28 cellular contexts compared by ENCODE assay signal in the genomic region with DNA sequence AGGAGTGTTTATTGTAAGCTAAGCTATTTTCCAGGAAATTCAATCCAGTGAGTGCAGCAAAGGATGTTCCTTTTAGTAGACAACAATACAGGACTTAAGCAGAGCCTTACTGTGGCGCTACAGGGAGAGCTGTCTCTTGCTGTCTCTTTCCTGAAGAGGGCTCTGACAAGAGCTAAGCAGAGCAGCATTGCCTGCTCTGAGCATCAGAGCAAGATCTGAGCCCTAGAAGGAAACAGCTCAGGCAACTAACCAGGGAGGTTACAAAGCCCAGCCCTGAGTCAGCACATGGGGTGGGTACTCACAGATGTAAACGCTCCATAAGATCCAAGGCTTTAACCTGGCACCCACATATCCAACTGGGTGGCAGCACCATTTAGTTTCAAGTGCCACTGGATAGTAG. TPM values are rescaled to one million over a fixed set of nuclear protein-coding genes. Genes with fewer than 3 reads are reported as not detected.
"Had no signal": no experiment of that assay in that cellular context is flagged by ENCODE, and none has a peak within 500 bp of the region (broad histone marks: within the 10 kb centered on the region; RNA-seq: fewer than 3 reads in every experiment).

No MANE protein-coding gene starts in this region.

- H3K4me1 ChIP-seq: body of pancreas, left ventricle myocardium inferior, right lobe of liver, tibial nerve had no signal

- H3K4me2 ChIP-seq: neural progenitor cell had no signal

- H3K9me3 ChIP-seq: body of pancreas, gastrocnemius medialis, left ventricle myocardium inferior, right lobe of liver, tibial nerve had no signal

- H2AFZ ChIP-seq: neural progenitor cell had no signal

- H3K4me3 ChIP-seq: body of pancreas, gastrocnemius medialis, left ventricle myocardium inferior, lung, neural progenitor cell, right lobe of liver, tibial nerve had no signal

- H3K36me3 ChIP-seq: gastrocnemius medialis, neural progenitor cell, right lobe of liver had no signal

- ATAC-seq: activated CD4-positive, alpha-beta T cell treated with anti-CD3 and anti-CD28 coated beads for 36 hours; activated naive CD4-positive, alpha-beta T cell treated with anti-CD3 and anti-CD28 coated beads, Interleukin-2, amount 50 U/mL, for 72 hours; activated T-cell treated with anti-CD3 and anti-CD28 coated beads, Interleukin-2, amount 50 U/mL, for 72 hours; body of pancreas; gastrocnemius medialis; natural killer cell; right lobe of liver had no signal

- H3K27me3 ChIP-seq: body of pancreas, gastrocnemius medialis, right lobe of liver, tibial nerve had no signal

- H3K27ac ChIP-seq: body of pancreas, epithelial cell of prostate, gastrocnemius medialis, left ventricle myocardium inferior, neural progenitor cell, right lobe of liver, tibial nerve had no signal

- H3K27ac Mint-ChIP-seq: activated CD4-positive, alpha-beta T cell treated with anti-CD3 and anti-CD28 coated beads for 36 hours; activated naive CD4-positive, alpha-beta T cell treated with anti-CD3 and anti-CD28 coated beads, Interleukin-2, amount 50 U/mL, for 72 hours; activated T-cell treated with anti-CD3 and anti-CD28 coated beads, Interleukin-2, amount 50 U/mL, for 72 hours; natural killer cell; neural progenitor cell; T-helper 2 cell treated with Interferon-gamma antibody and Interleukin-4, amounts not matched to agents 5 μg/mL and 100 μg/mL, for 36 hours had no signal

- H3K9me3 Mint-ChIP-seq: activated naive CD4-positive, alpha-beta T cell treated with anti-CD3 and anti-CD28 coated beads, Interleukin-2, amount 50 U/mL, for 72 hours; activated T-cell treated with anti-CD3 and anti-CD28 coated beads, Interleukin-2, amount 50 U/mL, for 72 hours; natural killer cell; neural progenitor cell; T-helper 2 cell treated with Interferon-gamma antibody and Interleukin-4, amounts not matched to agents 5 μg/mL and 100 μg/mL, for 36 hours had no signal

- DNase-seq: activated CD4-positive, alpha-beta T cell treated with anti-CD3 and anti-CD28 coated beads for 36 hours; activated CD4-positive, CD25-positive, alpha-beta regulatory T cell; activated naive CD4-positive, alpha-beta T cell; activated T-cell treated with anti-CD3 and anti-CD28 coated beads for 4 hours; activated T-cell treated with anti-CD3 and anti-CD28 coated beads, Interleukin-2, amount 50 U/mL, for 72 hours; anterior cingulate cortex; body of pancreas; dermis blood vessel endothelial cell; effector CD4-positive, alpha-beta T cell; gastrocnemius medialis; glutamatergic neuron; left ventricle myocardium inferior; natural killer cell; posterior cingulate gyrus; right lobe of liver; small intestine; stimulated activated naive CD4-positive, alpha-beta T cell treated with Interleukin-2 at 50 U/mL for 16 hours had no signal

- H3K36me3 Mint-ChIP-seq: activated naive CD4-positive, alpha-beta T cell treated with anti-CD3 and anti-CD28 coated beads, Interleukin-2, amount 50 U/mL, for 72 hours; natural killer cell; neural progenitor cell had no signal

- H3K4me1 Mint-ChIP-seq: activated CD4-positive, alpha-beta T cell treated with anti-CD3 and anti-CD28 coated beads for 36 hours; natural killer cell; neural progenitor cell had no signal

- H3K9ac ChIP-seq: neural progenitor cell had no signal

- H3K4me3 Mint-ChIP-seq: activated CD4-positive, alpha-beta T cell treated with anti-CD3 and anti-CD28 coated beads for 36 hours; activated T-cell treated with anti-CD3 and anti-CD28 coated beads, Interleukin-2, amount 50 U/mL, for 72 hours; natural killer cell; neural progenitor cell; T-helper 2 cell treated with Interferon-gamma antibody and Interleukin-4, amounts not matched to agents 5 μg/mL and 100 μg/mL, for 36 hours had no signal

RNA-seq across cellular contexts. Expression of gene HOATZ, which starts 34.0 kb away (rescaled TPM):
- total RNA-seq: activated CD4-positive, alpha-beta T cell treated with anti-CD3 and anti-CD28 coated beads for 36 hours; activated naive CD4-positive, alpha-beta T cell treated with anti-CD3 and anti-CD28 coated beads, Interleukin-2, amount 50 U/mL, for 72 hours; activated T-cell treated with anti-CD3 and anti-CD28 coated beads, Interleukin-2, amount 50 U/mL, for 72 hours; body of pancreas; dermis blood vessel endothelial cell; gastrocnemius medialis; left ventricle myocardium inferior; mononuclear cell; natural killer cell; omental fat pad; renal cortical epithelial cell; right lobe of liver; tibial nerve; ureter had no signal
- polyA plus RNA-seq: small intestine had no signal

RNA-seq across cellular contexts. Expression of gene BTG4, which starts 36.4 kb away (rescaled TPM):
- total RNA-seq: activated CD4-positive, alpha-beta T cell treated with anti-CD3 and anti-CD28 coated beads for 36 hours; body of pancreas; dermis blood vessel endothelial cell; gastrocnemius medialis; left ventricle myocardium inferior; mononuclear cell; natural killer cell; omental fat pad; renal cortical epithelial cell; right lobe of liver; temporal lobe; tibial nerve; ureter had no signal
- polyA plus RNA-seq: small intestine had no signal
